In genomic region chr1:235160965-235161684, GRCh38 we compare ENCODE assay signal across 8 cellular contexts. TPM values are rescaled to one million over a fixed set of nuclear protein-coding genes. Genes with fewer than 3 reads are reported as not detected.
DNase-seq lines count a peak whose midpoint lies in the region; ATAC-seq and TF ChIP-seq lines count a peak whose summit lies in the region.

A gene with protein sequence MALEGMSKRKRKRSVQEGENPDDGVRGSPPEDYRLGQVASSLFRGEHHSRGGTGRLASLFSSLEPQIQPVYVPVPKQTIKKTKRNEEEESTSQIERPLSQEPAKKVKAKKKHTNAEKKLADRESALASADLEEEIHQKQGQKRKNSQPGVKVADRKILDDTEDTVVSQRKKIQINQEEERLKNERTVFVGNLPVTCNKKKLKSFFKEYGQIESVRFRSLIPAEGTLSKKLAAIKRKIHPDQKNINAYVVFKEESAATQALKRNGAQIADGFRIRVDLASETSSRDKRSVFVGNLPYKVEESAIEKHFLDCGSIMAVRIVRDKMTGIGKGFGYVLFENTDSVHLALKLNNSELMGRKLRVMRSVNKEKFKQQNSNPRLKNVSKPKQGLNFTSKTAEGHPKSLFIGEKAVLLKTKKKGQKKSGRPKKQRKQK (minus strand): TSS chr1:235161250. CDS start chr1:235161226, 24 bp downstream.

- H3K4me1 ChIP-seq in left ventricle myocardium inferior = peaks cover 51% of the 10 kb centered on the region
- peaks cover 13% of the 10 kb centered on the region for H3K4me1 ChIP-seq in upper lobe of right lung

- DNase-seq in NCI-H1694 treated with DMSO at 0.1 percent for 48 hours (lab: John Stamatoyannopoulos, UW) (peak; percentile 88), T-helper 17 cell (peak; percentile 88 to 93 (median 91)), amniotic stem cell (lab: John Stamatoyannopoulos, UW) (peak; percentile 70), left ventricle myocardium inferior (peak; percentile 93), progenitor cell of endocrine pancreas (ENCODE audit: low spot score, unreplicated experiment) (peak; percentile 84), upper lobe of right lung (peak; percentile 96)

- TF ChIP-seq CTCF in left ventricle myocardium inferior (IDR thresholded peaks at IDR 0.05; ENCODE audit: borderline replicate concordance) = peak; percentile 46
- peak; percentile 18 for TF ChIP-seq CTCF in progenitor cell of endocrine pancreas (IDR thresholded peaks at IDR 0.05; ENCODE audit: unreplicated experiment)
- no peak for TF ChIP-seq CTCF in upper lobe of right lung (IDR thresholded peaks at IDR 0.05)

- H3K4me1 Mint-ChIP-seq in T-helper 17 cell (peaks cover 19% of the 10 kb centered on the region), progenitor cell of endocrine pancreas (ENCODE audit: low read depth) (peaks cover 10% of the 10 kb centered on the region)

- no peaks in the 10 kb centered on the region for H3K9me3 Mint-ChIP-seq in progenitor cell of endocrine pancreas (ENCODE audit: low read depth)

- no peak within 1 kb of the TSS for H3K27ac Mint-ChIP-seq in T-helper 17 cell
- H3K27ac Mint-ChIP-seq in progenitor cell of endocrine pancreas = peak within 1 kb of the TSS; percentile 98

- H3K4me3 ChIP-seq in left ventricle myocardium inferior (peak within 1 kb of the TSS; percentile 84), upper lobe of right lung (peak within 1 kb of the TSS; percentile 89)

- H3K27me3 ChIP-seq in left ventricle myocardium inferior (ENCODE audit: low read depth) (no peaks in the 10 kb centered on the region), upper lobe of right lung (no peaks in the 10 kb centered on the region)

- peak; percentile 98 for ATAC-seq in GM18498 (IDR thresholded peaks at IDR 0.05; ENCODE audit: unreplicated experiment)
- peak; percentile 97 for ATAC-seq in HG02885 (IDR thresholded peaks at IDR 0.05; ENCODE audit: poor library complexity, unreplicated experiment)
- peak; percentile 92 for ATAC-seq in T-helper 17 cell
- ATAC-seq in upper lobe of right lung = peak; percentile 99

- H3K27me3 Mint-ChIP-seq in T-helper 17 cell (no peaks in the 10 kb centered on the region), progenitor cell of endocrine pancreas (no peaks in the 10 kb centered on the region)

- H3K9me3 ChIP-seq in T-helper 17 cell (ENCODE audit: control insufficient read depth, low read length, poor library complexity, severe bottlenecking) (no peaks in the 10 kb centered on the region), left ventricle myocardium inferior (replicated peaks) (no peaks in the 10 kb centered on the region), upper lobe of right lung (no peaks in the 10 kb centered on the region)

- intact Hi-C loops in left ventricle myocardium inferior (cut with micrococcal nuclease) = no loop called here
- intact Hi-C loops in upper lobe of right lung (cut with DNase I) = no loop called here

- H3K36me3 ChIP-seq in left ventricle myocardium inferior (peaks cover 35% of the 10 kb centered on the region), upper lobe of right lung (peaks cover 33% of the 10 kb centered on the region)

- H3K36me3 Mint-ChIP-seq in T-helper 17 cell (ENCODE audit: low read depth) (peaks cover 3% of the 10 kb centered on the region), progenitor cell of endocrine pancreas (ENCODE audit: insufficient read depth) (peaks cover 3% of the 10 kb centered on the region)

- H3K4me3 Mint-ChIP-seq in T-helper 17 cell = peak within 1 kb of the TSS; percentile 98
- peak within 1 kb of the TSS; percentile 97 for H3K4me3 Mint-ChIP-seq in progenitor cell of endocrine pancreas (ENCODE audit: low read depth)

- peak within 1 kb of the TSS; percentile 92 for H3K27ac ChIP-seq in left ventricle myocardium inferior (replicated peaks)
- H3K27ac ChIP-seq in upper lobe of right lung = peak within 1 kb of the TSS; percentile 93

RNA-seq across cellular contexts. Expression of the gene that starts here (rescaled TPM):
- 100 to 1,000 TPM; 147 to 148 TPM for total RNA-seq in T-helper 17 cell
- 55.6 TPM for total RNA-seq in left ventricle myocardium inferior
- total RNA-seq in progenitor cell of endocrine pancreas = 68.4 and 75.0 TPM in 2 replicates
- total RNA-seq in upper lobe of right lung = 60.5 TPM

Comparison
In these comparisons a context has a peak if more than half of its experiments do, and no peak if none do; other contexts are left out.
1. Peak in every context shown above with its lines: DNase-seq, ATAC-seq, H3K4me3 ChIP-seq and H3K27ac ChIP-seq.